9 cellular contexts compared by ENCODE assay signal in the genomic region with DNA sequence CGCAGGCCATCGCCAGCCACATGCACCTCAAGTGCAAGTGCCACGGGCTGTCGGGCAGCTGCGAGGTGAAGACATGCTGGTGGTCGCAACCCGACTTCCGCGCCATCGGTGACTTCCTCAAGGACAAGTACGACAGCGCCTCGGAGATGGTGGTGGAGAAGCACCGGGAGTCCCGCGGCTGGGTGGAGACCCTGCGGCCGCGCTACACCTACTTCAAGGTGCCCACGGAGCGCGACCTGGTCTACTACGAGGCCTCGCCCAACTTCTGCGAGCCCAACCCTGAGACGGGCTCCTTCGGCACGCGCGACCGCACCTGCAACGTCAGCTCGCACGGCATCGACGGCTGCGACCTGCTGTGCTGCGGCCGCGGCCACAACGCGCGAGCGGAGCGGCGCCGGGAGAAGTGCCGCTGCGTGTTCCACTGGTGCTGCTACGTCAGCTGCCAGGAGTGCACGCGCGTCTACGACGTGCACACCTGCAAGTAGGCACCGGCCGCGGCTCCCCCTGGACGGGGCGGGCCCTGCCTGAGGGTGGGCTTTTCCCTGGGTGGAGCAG. TPM values are rescaled to one million over a fixed set of nuclear protein-coding genes. Genes with fewer than 3 reads are reported as not detected.
DNase-seq lines count a peak whose midpoint lies in the region; ATAC-seq and TF ChIP-seq lines count a peak whose summit lies in the region.
"Had no signal": no experiment of that assay in that cellular context is flagged by ENCODE, and none has a peak within 500 bp of the region (broad histone marks: within the 10 kb centered on the region; RNA-seq: fewer than 3 reads in every experiment).

No MANE protein-coding gene starts in this region.

- no peak overlapping the region for H2AK9ac ChIP-seq in IMR-90 (replicated peaks; ENCODE audit: low read depth, low read length, poor library complexity)

- H3K27me3 Mint-ChIP-seq in CD4-positive, CD25-positive, alpha-beta regulatory T cell, result peaks cover 56% of the 10 kb centered on the region
- peaks cover 32 to 33% of the 10 kb centered on the region in 2 donors for H3K27me3 Mint-ChIP-seq in natural killer cell (ENCODE audit: low read depth in 2 of 2)

- CTCF ChIA-PET in IMR-90 (lab: Yijun Ruan, JAX), result no interaction called here

- intact Hi-C loops in IMR-90 (cut with micrococcal nuclease), result no loop called here
- intact Hi-C loops in body of pancreas (cut with DNase I), result no loop called here
- intact Hi-C loops in natural killer cell (cut with micrococcal nuclease), result no loop called here

- no peak overlapping the region for H3K4me3 ChIP-seq in CD4-positive, CD25-positive, alpha-beta regulatory T cell (ENCODE audit: low read depth, low read length)
- no peak overlapping the region for H3K4me3 ChIP-seq in IMR-90 (ENCODE audit: insufficient read depth, low read depth, low read length)
- H3K4me3 ChIP-seq in body of pancreas, result peak overlapping the region in 1 of 2 donors; percentile 16

- H3K4me2 ChIP-seq in IMR-90 (ENCODE audit: low read depth, low read length), result no peak overlapping the region

- dilution Hi-C loops in IMR-90 (cut with HindIII; ENCODE audit: low sequenced_read_pairs, unreplicated experiment), result no loop called here

- no peak overlapping the region for H4K8ac ChIP-seq in IMR-90 (ENCODE audit: low read depth in 2 of 2, low read length in 2 of 2)

- H3K18ac ChIP-seq in IMR-90 (ENCODE audit: low read depth, low read length), result no peak overlapping the region

- H3K36me3 Mint-ChIP-seq in CD4-positive, CD25-positive, alpha-beta regulatory T cell, result no peaks in the 10 kb centered on the region
- H3K36me3 Mint-ChIP-seq in natural killer cell, result no peaks in the 10 kb centered on the region

- no peaks in the 10 kb centered on the region for H3K79me1 ChIP-seq in IMR-90 (ENCODE audit: low read depth in 1 of 2, low read length in 2 of 2)

- TF ChIP-seq CTCF in IMR-90 (conservative IDR thresholded peaks at IDR 0.05; ENCODE audit: low read depth, low read length), result no peak
- TF ChIP-seq CTCF in body of pancreas (IDR thresholded peaks at IDR 0.05), result no peak
- no peak for TF ChIP-seq CTCF in natural killer cell (IDR thresholded peaks at IDR 0.05)

- peaks cover 0 to under 1% of the 10 kb centered on the region in 2 experiments for H3K9me3 ChIP-seq in CD4-positive, CD25-positive, alpha-beta regulatory T cell (ENCODE audit: control insufficient read depth in 2 of 2, low read length in 2 of 2)
- H3K9me3 ChIP-seq in IMR-90 (ENCODE audit: control insufficient read depth, insufficient read depth, low read length) (peaks cover 13% of the 10 kb centered on the region; the same call in 1 of the 2 replicates), body of pancreas (no peaks in the 10 kb centered on the region)
- H3K9me3 ChIP-seq: psoas muscle had no signal

- no peak overlapping the region for H4K5ac ChIP-seq in IMR-90 (ENCODE audit: low read depth, low read length)

- H2AK5ac ChIP-seq in IMR-90 (ENCODE audit: low read depth, low read length), result no peak overlapping the region

- no peak overlapping the region for H2BK15ac ChIP-seq in IMR-90 (ENCODE audit: low read depth, low read length)

- H2BK120ac ChIP-seq in IMR-90 (ENCODE audit: low read depth, low read length), result no peak overlapping the region

- H3K14ac ChIP-seq in IMR-90 (replicated peaks; ENCODE audit: low read depth, low read length), result no peak overlapping the region

- H2BK20ac ChIP-seq in IMR-90 (ENCODE audit: low read depth, low read length), result no peak overlapping the region

- no peak for TF ChIP-seq RAD21 in IMR-90 (IDR thresholded peaks at IDR 0.05; ENCODE audit: low read length)

- H3K56ac ChIP-seq in IMR-90 (ENCODE audit: extremely low read depth, insufficient read depth, low read length), result no peak overlapping the region

- POLR2A ChIA-PET in IMR-90 (lab: Charles Lee; ENCODE audit: unreplicated experiment), result no interaction called here

- in situ Hi-C loops in IMR-90 (cut with MboI; ENCODE audit: low sequenced_read_pairs), result no loop called here

- no peak overlapping the region for H4K91ac ChIP-seq in IMR-90 (ENCODE audit: insufficient read depth, low read depth, low read length)

- peaks cover 0 to 3% (median 0%) of the 10 kb centered on the region in 7 donors for H3K9me3 Mint-ChIP-seq in CD4-positive, CD25-positive, alpha-beta regulatory T cell
- no peaks in the 10 kb centered on the region for H3K9me3 Mint-ChIP-seq in natural killer cell

- H3K9me1 ChIP-seq in IMR-90 (ENCODE audit: insufficient read depth, low read length), result no peaks in the 10 kb centered on the region

- peaks cover 5% of the 10 kb centered on the region for H3K27me3 ChIP-seq in CD4-positive, CD25-positive, alpha-beta regulatory T cell (ENCODE audit: control insufficient read depth, insufficient read depth, low read length)
- H3K27me3 ChIP-seq in IMR-90 (ENCODE audit: control insufficient read depth, insufficient read depth, low read length) (peaks cover 38% of the 10 kb centered on the region), body of pancreas (peaks cover 0 to 11% of the 10 kb centered on the region in 2 donors)

- ATAC-seq in CD4-positive, CD25-positive, alpha-beta regulatory T cell (ENCODE audit: low read depth in 2 of 2), result peak; percentile 34 to 52
- no peak for ATAC-seq in IMR-90 (ENCODE audit: low read depth)
- ATAC-seq in body of pancreas, result peak; percentile 46
- ATAC-seq in natural killer cell, result peak; percentile 68 to 76 (median 75)
- no peak for ATAC-seq in GM19395 (IDR thresholded peaks at IDR 0.05; ENCODE audit: unreplicated experiment)
- no peak for ATAC-seq in GM19467 (IDR thresholded peaks at IDR 0.05; ENCODE audit: unreplicated experiment)

- DNase-seq in CD4-positive, CD25-positive, alpha-beta regulatory T cell, result peak; percentile 56 to 65 (median 62)
- DNase-seq in IMR-90 (no peak), body of pancreas (no peak), natural killer cell (peak; percentile 41), middle frontal gyrus (ENCODE audit: extremely low spot score, low spot score) (no peak), cerebellar nuclear complex (lab: John Stamatoyannopoulos, UW) (no peak)

- H3K36me3 ChIP-seq in CD4-positive, CD25-positive, alpha-beta regulatory T cell (ENCODE audit: control insufficient read depth, insufficient read depth, low read length), result no peaks in the 10 kb centered on the region
- H3K36me3 ChIP-seq in IMR-90 (ENCODE audit: control insufficient read depth, insufficient read depth, low read length) (no peaks in the 10 kb centered on the region), body of pancreas (replicated peaks in 1 of 2; ENCODE audit: insufficient read depth in 1 of 2, low read depth in 2 of 2) (no peaks in the 10 kb centered on the region)

- H2BK5ac ChIP-seq in IMR-90 (ENCODE audit: low read depth, low read length, poor library complexity, severe bottlenecking), result no peak overlapping the region

- peak overlapping the region; percentile 70 for H2AFZ ChIP-seq in IMR-90 (replicated peaks; ENCODE audit: low read length, poor library complexity)

- no peak overlapping the region for H3K27ac ChIP-seq in CD4-positive, CD25-positive, alpha-beta regulatory T cell (ENCODE audit: insufficient read depth, low read length, poor library complexity, severe bottlenecking)
- H3K27ac ChIP-seq in IMR-90 (ENCODE audit: insufficient read depth, low read length) (no peak overlapping the region), body of pancreas (no peak overlapping the region)
- H3K27ac ChIP-seq: psoas muscle had no signal

- BruUV-seq in IMR-90 (replicated peaks; lab: Mats Ljungman, UMichigan), result no TSS peak

- H3K27ac Mint-ChIP-seq in CD4-positive, CD25-positive, alpha-beta regulatory T cell, result peak overlapping the region in 1 of 3 donors; percentile 11
- no peak overlapping the region for H3K27ac Mint-ChIP-seq in natural killer cell

- no peak overlapping the region for H3K4ac ChIP-seq in IMR-90 (ENCODE audit: low read depth, low read length)

- peaks cover 0 to 14% (median 5%) of the 10 kb centered on the region in 4 donors for H3K4me1 Mint-ChIP-seq in CD4-positive, CD25-positive, alpha-beta regulatory T cell
- H3K4me1 Mint-ChIP-seq in natural killer cell, result peaks cover 0 to 11% of the 10 kb centered on the region in 2 donors

- H3K4me1 ChIP-seq in CD4-positive, CD25-positive, alpha-beta regulatory T cell (ENCODE audit: control insufficient read depth, insufficient read depth, low read length, poor library complexity, severe bottlenecking), result peaks cover 27% of the 10 kb centered on the region
- peaks cover 2% of the 10 kb centered on the region; the same call in 1 of the 2 replicates for H3K4me1 ChIP-seq in IMR-90 (ENCODE audit: control insufficient read depth, insufficient read depth, low read length)
- H3K4me1 ChIP-seq in body of pancreas, result peaks cover 25% of the 10 kb centered on the region

- H3K9ac ChIP-seq in IMR-90 (ENCODE audit: low read depth, low read length), result no peak overlapping the region

- 10% methylated on average over 43 of the region's 60 CpGs; no CpG with 5 or more reads in 1 of the 2 experiments for WGBS in IMR-90 (ENCODE audit: extremely low coverage in 2 of 2, insufficient read length in 1 of 2), 2 experiments
- 9 to 10% methylated on average over 2 to 59 of the region's 60 CpGs for WGBS in body of pancreas, 2 donors

- H4K20me1 ChIP-seq in IMR-90 (ENCODE audit: insufficient read depth, low read length), result no peaks in the 10 kb centered on the region

- H3K4me3 Mint-ChIP-seq in CD4-positive, CD25-positive, alpha-beta regulatory T cell, result peak overlapping the region in 2 of 4 donors; percentile 59 to 71
- H3K4me3 Mint-ChIP-seq in natural killer cell, result peak overlapping the region; percentile 65

- no peak overlapping the region for H3K23ac ChIP-seq in IMR-90 (ENCODE audit: low read depth, low read length)

- TF ChIP-seq POLR2A in IMR-90 (IDR thresholded peaks at IDR 0.05; ENCODE audit: low read depth, low read length), result no peak
- TF ChIP-seq POLR2A in body of pancreas (IDR thresholded peaks at IDR 0.05), result peak in 2 of 3 donors; percentile 18 to 29

RNA-seq across cellular contexts. Expression of a gene that starts 23.4 kb away (rescaled TPM):
- 335 TPM for total RNA-seq in CD4-positive, CD25-positive, alpha-beta regulatory T cell
- 100 to 1,000 TPM; 445 to 517 (median 481) TPM for polyA plus RNA-seq in CD4-positive, CD25-positive, alpha-beta regulatory T cell
- total RNA-seq in IMR-90 (2012; rRNA removed) (306 and 330 TPM in 2 replicates), body of pancreas (100 to 1,000 TPM; 158 to 203 TPM), natural killer cell (100 to 1,000 TPM; 368 to 427 (median 424) TPM)
- polyA plus RNA-seq in IMR-90 (2012; rRNA removed), result 1,099 and 1,100 TPM in 2 replicates
- 570 and 893 TPM in 2 replicates for polyA plus RNA-seq in IMR-90 (2012; cell fraction: cytosol; rRNA removed)
- 435 and 685 TPM in 2 replicates for polyA plus RNA-seq in IMR-90 (2012; cell fraction: nucleus; rRNA removed; ENCODE audit: low replicate concordance)

RNA-seq across cellular contexts. Expression of a gene that starts 44.1 kb away (rescaled TPM):
- total RNA-seq in CD4-positive, CD25-positive, alpha-beta regulatory T cell, result 23.5 TPM
- polyA plus RNA-seq in CD4-positive, CD25-positive, alpha-beta regulatory T cell, result 10 to 100 TPM; 18.0 to 24.0 (median 21.2) TPM
- total RNA-seq in IMR-90 (2012; rRNA removed) (4.3 and 4.7 TPM in 2 replicates), body of pancreas (10 to 100 TPM; 10.9 to 71.2 TPM), natural killer cell (10 to 100 TPM; 18.9 to 21.6 (median 19.6) TPM)
- 13.0 and 15.4 TPM in 2 replicates for polyA plus RNA-seq in IMR-90 (2012; rRNA removed)
- polyA plus RNA-seq in IMR-90 (2012; cell fraction: cytosol; rRNA removed), result 20.6 and 27.3 TPM in 2 replicates
- 46.8 and 78.0 TPM in 2 replicates for polyA plus RNA-seq in IMR-90 (2012; cell fraction: nucleus; rRNA removed; ENCODE audit: low replicate concordance)

RNA-seq across cellular contexts. Expression of a gene that starts 50.0 kb away (rescaled TPM):
- 62.5 TPM for total RNA-seq in CD4-positive, CD25-positive, alpha-beta regulatory T cell
- 100 to 1,000 TPM; 126 to 163 (median 143) TPM for polyA plus RNA-seq in CD4-positive, CD25-positive, alpha-beta regulatory T cell
- total RNA-seq in IMR-90 (2012; rRNA removed) (48.9 TPM in 2 replicates), body of pancreas (10 to 100 TPM; 65.9 to 68.7 TPM), natural killer cell (10 to 100 TPM; 50.0 to 70.6 (median 64.1) TPM)
- 95.4 and 121 TPM in 2 replicates for polyA plus RNA-seq in IMR-90 (2012; rRNA removed)
- polyA plus RNA-seq in IMR-90 (2012; cell fraction: cytosol; rRNA removed), result 115 and 152 TPM in 2 replicates
- polyA plus RNA-seq in IMR-90 (2012; cell fraction: nucleus; rRNA removed; ENCODE audit: low replicate concordance), result 146 and 244 TPM in 2 replicates

RNA-seq across cellular contexts. Expression of a gene that starts 52.3 kb away (rescaled TPM):
- total RNA-seq in CD4-positive, CD25-positive, alpha-beta regulatory T cell, result not detected
- not detected for polyA plus RNA-seq in CD4-positive, CD25-positive, alpha-beta regulatory T cell
- total RNA-seq in IMR-90 (2012; rRNA removed) (not detected in 2 replicates), body of pancreas (not detected), natural killer cell (not detected)
- not detected in 2 replicates for polyA plus RNA-seq in IMR-90 (2012; rRNA removed)
- polyA plus RNA-seq in IMR-90 (2012; cell fraction: cytosol; rRNA removed), result not detected in 2 replicates
- not detected in 2 replicates for polyA plus RNA-seq in IMR-90 (2012; cell fraction: nucleus; rRNA removed; ENCODE audit: low replicate concordance)
- total RNA-seq: psoas muscle had no signal
- polyA plus RNA-seq: psoas muscle had no signal

Comparison
In these comparisons a context has a peak if more than half of its experiments do, and no peak if none do; other contexts are left out.
1. ATAC-seq: peak in CD4-positive, CD25-positive, alpha-beta regulatory T cell (2 of 2), body of pancreas (single experiment) and natural killer cell (3 of 3); none in IMR-90 (single experiment), GM19395 (single experiment) and GM19467 (single experiment).
2. DNase-seq: peak in CD4-positive, CD25-positive, alpha-beta regulatory T cell (3 of 3) and natural killer cell (single experiment); none in IMR-90 (single experiment), body of pancreas (0 of 4), middle frontal gyrus (single experiment) and cerebellar nuclear complex (0 of 2).